In the genomic region with DNA sequence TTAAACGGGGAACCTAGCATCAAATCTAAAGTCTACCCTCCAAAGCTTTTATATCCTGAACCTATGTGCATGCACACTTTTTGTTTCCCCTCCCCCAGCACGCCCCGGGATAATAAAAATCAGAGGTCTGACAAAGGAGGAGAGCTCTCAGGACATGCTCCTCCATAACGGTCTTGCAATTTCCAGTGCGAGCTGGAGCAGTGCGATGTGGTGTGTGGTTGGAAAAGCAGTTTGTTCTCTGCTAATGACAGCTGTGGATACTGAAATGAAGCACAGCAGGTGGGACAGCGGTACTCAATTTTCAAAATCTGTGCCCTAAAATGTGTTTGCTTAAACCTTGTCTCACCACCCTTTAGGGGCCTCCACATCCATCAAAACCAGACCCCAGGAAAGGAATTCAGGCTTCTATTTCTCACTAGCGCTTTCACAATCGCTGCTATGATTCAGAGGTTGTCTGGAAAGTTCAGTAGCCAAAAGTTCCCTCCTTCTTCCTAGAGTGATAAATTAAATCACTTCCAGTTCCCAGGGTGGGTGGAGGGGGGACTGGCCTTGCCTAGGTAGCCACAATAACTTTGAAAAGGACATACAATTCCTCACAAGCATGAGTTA, we compare ENCODE assay signal across 12 cellular contexts.
A peak's percentile ranks its signal among the peaks of the same experiment; 100 is the strongest.
DNase-seq lines count a peak whose midpoint lies in the region; ATAC-seq and TF ChIP-seq lines count a peak whose summit lies in the region.
"Had no signal": no experiment of that assay in that cellular context is flagged by ENCODE, and none has a peak within 500 bp of the region (broad histone marks: within the 10 kb centered on the region; RNA-seq: fewer than 3 reads in every experiment).

No MANE protein-coding gene starts in this region.

- peak; percentile 48 for ATAC-seq in SK-N-SH treated with all-trans-retinoic acid at 6 μM for 48 hours
- ATAC-seq: effector memory CD8-positive, alpha-beta T cell had no signal

- peak; percentile 10 for DNase-seq in HT1080 (ENCODE audit: low read depth)
- DNase-seq in fibroblast of peridontal ligament (ENCODE audit: extremely low read depth): peak; percentile 18
- DNase-seq in retina: peak; percentile 46
- DNase-seq in globus pallidus (ENCODE audit: low spot score): no peak
- no peak for DNase-seq in HCEC 1CT
- DNase-seq in DMS114 treated with DMSO at 0.1 percent for 48 hours (lab: John Stamatoyannopoulos, UW; ENCODE audit: unreplicated experiment): no peak
- DNase-seq in stimulated activated CD4-positive, alpha-beta T cell treated with anti-CD3 and anti-CD28 coated beads, Interleukin-4, amount 100 ng/mL, for 1 hour: no peak
- DNase-seq: activated naive CD8-positive, alpha-beta T cell treated with anti-CD3 and anti-CD28 coated beads, Interleukin-2, amount 10 ng/mL, durations not matched to agents 7 days and 5 days; effector memory CD8-positive, alpha-beta T cell; hypothalamus; testis had no signal

TF ChIP-seq in SK-N-SH treated with all-trans-retinoic acid at 6 μM for 48 hours, 23 proteins besides CTCF, POLR2A, EP300 and RAD21:
- TF ChIP-seq TOX (CRISPR knock-in tag; IDR thresholded peaks at IDR 0.05; ENCODE audit: borderline replicate concordance): no peak
- TF ChIP-seq CSDC2 (CRISPR knock-in tag; IDR thresholded peaks at IDR 0.05): no peak
- TF ChIP-seq, protein P1, sequence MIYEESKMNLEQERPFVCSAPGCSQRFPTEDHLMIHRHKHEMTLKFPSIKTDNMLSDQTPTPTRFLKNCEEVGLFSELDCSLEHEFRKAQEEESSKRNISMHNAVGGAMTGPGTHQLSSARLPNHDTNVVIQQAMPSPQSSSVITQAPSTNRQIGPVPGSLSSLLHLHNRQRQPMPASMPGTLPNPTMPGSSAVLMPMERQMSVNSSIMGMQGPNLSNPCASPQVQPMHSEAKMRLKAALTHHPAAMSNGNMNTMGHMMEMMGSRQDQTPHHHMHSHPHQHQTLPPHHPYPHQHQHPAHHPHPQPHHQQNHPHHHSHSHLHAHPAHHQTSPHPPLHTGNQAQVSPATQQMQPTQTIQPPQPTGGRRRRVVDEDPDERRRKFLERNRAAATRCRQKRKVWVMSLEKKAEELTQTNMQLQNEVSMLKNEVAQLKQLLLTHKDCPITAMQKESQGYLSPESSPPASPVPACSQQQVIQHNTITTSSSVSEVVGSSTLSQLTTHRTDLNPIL (CRISPR knock-in tag; IDR thresholded peaks at IDR 0.05; ENCODE audit: low read depth): no peak
- TF ChIP-seq, protein P2, sequence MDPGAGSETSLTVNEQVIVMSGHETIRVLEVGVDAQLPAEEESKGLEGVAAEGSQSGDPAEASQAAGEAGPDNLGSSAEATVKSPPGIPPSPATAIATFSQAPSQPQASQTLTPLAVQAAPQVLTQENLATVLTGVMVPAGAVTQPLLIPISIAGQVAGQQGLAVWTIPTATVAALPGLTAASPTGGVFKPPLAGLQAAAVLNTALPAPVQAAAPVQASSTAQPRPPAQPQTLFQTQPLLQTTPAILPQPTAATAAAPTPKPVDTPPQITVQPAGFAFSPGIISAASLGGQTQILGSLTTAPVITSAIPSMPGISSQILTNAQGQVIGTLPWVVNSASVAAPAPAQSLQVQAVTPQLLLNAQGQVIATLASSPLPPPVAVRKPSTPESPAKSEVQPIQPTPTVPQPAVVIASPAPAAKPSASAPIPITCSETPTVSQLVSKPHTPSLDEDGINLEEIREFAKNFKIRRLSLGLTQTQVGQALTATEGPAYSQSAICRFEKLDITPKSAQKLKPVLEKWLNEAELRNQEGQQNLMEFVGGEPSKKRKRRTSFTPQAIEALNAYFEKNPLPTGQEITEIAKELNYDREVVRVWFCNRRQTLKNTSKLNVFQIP (CRISPR knock-in tag; IDR thresholded peaks at IDR 0.05; ENCODE audit: borderline replicate concordance, low read depth): no peak
- no peak for TF ChIP-seq GLIS3 (CRISPR knock-in tag; IDR thresholded peaks at IDR 0.05)
- TF ChIP-seq, protein P3, sequence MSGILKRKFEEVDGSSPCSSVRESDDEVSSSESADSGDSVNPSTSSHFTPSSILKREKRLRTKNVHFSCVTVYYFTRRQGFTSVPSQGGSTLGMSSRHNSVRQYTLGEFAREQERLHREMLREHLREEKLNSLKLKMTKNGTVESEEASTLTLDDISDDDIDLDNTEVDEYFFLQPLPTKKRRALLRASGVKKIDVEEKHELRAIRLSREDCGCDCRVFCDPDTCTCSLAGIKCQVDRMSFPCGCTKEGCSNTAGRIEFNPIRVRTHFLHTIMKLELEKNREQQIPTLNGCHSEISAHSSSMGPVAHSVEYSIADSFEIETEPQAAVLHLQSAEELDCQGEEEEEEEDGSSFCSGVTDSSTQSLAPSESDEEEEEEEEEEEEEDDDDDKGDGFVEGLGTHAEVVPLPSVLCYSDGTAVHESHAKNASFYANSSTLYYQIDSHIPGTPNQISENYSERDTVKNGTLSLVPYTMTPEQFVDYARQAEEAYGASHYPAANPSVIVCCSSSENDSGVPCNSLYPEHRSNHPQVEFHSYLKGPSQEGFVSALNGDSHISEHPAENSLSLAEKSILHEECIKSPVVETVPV (CRISPR knock-in tag; IDR thresholded peaks at IDR 0.05): no peak
- TF ChIP-seq RARB (CRISPR knock-in tag; IDR thresholded peaks at IDR 0.05): no peak
- TF ChIP-seq ZC3H10 (CRISPR knock-in tag; IDR thresholded peaks at IDR 0.05): no peak
- no peak for TF ChIP-seq ZNF565 (CRISPR knock-in tag; conservative IDR thresholded peaks at IDR 0.05; ENCODE audit: low read depth)
- TF ChIP-seq ISL1 (CRISPR knock-in tag; IDR thresholded peaks at IDR 0.05): 0 out of 2 replicates have a peak, but pooled peaks have one; percentile 65
- TF ChIP-seq, protein P4, sequence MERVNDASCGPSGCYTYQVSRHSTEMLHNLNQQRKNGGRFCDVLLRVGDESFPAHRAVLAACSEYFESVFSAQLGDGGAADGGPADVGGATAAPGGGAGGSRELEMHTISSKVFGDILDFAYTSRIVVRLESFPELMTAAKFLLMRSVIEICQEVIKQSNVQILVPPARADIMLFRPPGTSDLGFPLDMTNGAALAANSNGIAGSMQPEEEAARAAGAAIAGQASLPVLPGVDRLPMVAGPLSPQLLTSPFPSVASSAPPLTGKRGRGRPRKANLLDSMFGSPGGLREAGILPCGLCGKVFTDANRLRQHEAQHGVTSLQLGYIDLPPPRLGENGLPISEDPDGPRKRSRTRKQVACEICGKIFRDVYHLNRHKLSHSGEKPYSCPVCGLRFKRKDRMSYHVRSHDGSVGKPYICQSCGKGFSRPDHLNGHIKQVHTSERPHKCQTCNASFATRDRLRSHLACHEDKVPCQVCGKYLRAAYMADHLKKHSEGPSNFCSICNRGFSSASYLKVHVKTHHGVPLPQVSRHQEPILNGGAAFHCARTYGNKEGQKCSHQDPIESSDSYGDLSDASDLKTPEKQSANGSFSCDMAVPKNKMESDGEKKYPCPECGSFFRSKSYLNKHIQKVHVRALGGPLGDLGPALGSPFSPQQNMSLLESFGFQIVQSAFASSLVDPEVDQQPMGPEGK (CRISPR knock-in tag; IDR thresholded peaks at IDR 0.05; ENCODE audit: borderline replicate concordance): peak; percentile 29; the same call in 1 of the 2 replicates
TF ChIP-seq in SK-N-SH treated with all-trans-retinoic acid at 6 μM for 48 hours: peak in this region for 2.

Comparison
In these comparisons a context has a peak if more than half of its experiments do, and no peak if none do; other contexts are left out.
1. DNase-seq: peak in HT1080 (single experiment), fibroblast of peridontal ligament (single experiment) and retina (single experiment); none in globus pallidus (single experiment), HCEC 1CT (single experiment), DMS114 treated with DMSO at 0.1 percent for 48 hours (single experiment) and stimulated activated CD4-positive, alpha-beta T cell treated with anti-CD3 and anti-CD28 coated beads, Interleukin-4, amount 100 ng/mL, for 1 hour (single experiment).